ENCODE assay signal across 10 cellular contexts in the genomic region with DNA sequence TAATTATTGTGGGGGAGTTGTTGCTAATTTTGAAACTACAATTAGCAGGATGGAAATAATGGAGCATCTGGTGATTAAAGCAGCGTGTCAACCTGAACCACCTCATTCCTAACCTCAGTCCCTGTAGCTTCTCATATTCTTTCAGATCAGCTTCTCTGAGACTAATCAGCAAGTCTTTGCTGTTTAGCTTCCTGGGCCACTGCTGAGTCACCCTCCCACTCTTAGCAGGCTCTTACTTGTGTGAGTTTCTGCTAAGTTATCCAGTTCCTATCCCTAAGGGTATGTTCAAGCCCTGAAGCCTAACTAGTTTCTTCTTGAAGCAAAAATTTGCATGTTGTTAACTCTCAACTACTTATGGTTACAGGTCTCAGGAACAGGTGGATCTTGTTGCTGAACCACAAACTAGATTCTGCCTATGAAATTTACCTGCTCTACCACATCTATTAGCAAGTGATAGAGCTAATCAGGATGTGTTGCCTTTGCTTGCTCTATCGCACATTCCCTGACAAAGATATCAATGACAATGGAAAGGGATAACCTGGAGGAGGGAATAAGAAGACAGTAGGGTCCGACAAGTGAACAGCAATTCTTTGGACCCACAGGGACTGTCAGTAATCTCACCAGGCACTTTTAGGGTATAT.
DNase-seq lines count a peak whose midpoint lies in the region; ATAC-seq lines count a peak whose summit lies in the region.
"Had no signal": no experiment of that assay in that cellular context is flagged by ENCODE, and none has a peak within 500 bp of the region (broad histone marks: within the 10 kb centered on the region; RNA-seq: fewer than 3 reads in every experiment).

No MANE protein-coding gene starts in this region.

- no peak overlapping the region for H3K27ac Mint-ChIP-seq in activated CD8-positive, alpha-beta memory T cell treated with anti-CD3 and anti-CD28 coated beads, Interleukin-2, amount 10 ng/mL, durations not matched to agents 7 days and 5 days
- H3K27ac Mint-ChIP-seq in activated T-cell treated with anti-CD3 and anti-CD28 coated beads, Interleukin-2, amount 50 U/mL, for 72 hours: no peak overlapping the region

- no peaks in the 10 kb centered on the region for H3K9me3 Mint-ChIP-seq in activated CD8-positive, alpha-beta memory T cell treated with anti-CD3 and anti-CD28 coated beads, Interleukin-2, amount 10 ng/mL, durations not matched to agents 7 days and 5 days (ENCODE audit: low read depth)
- H3K9me3 Mint-ChIP-seq in activated T-cell treated with anti-CD3 and anti-CD28 coated beads, Interleukin-2, amount 50 U/mL, for 72 hours: peaks cover 0 to 2% of the 10 kb centered on the region in 2 donors

- no peak for ATAC-seq in activated CD8-positive, alpha-beta memory T cell treated with anti-CD3 and anti-CD28 coated beads, Interleukin-2, amount 10 ng/mL, durations not matched to agents 7 days and 5 days
- ATAC-seq in activated T-cell treated with anti-CD3 and anti-CD28 coated beads, Interleukin-2, amount 50 U/mL, for 72 hours (replicated peaks in 1 of 2): peak; percentile 77 to 90
- ATAC-seq: psoas muscle had no signal

- H3K27me3 Mint-ChIP-seq in activated CD8-positive, alpha-beta memory T cell treated with anti-CD3 and anti-CD28 coated beads, Interleukin-2, amount 10 ng/mL, durations not matched to agents 7 days and 5 days: peaks cover 3% of the 10 kb centered on the region
- no peaks in the 10 kb centered on the region for H3K27me3 Mint-ChIP-seq in activated T-cell treated with anti-CD3 and anti-CD28 coated beads, Interleukin-2, amount 50 U/mL, for 72 hours (ENCODE audit: low read depth)

- peaks cover 6% of the 10 kb centered on the region for H3K36me3 Mint-ChIP-seq in activated CD8-positive, alpha-beta memory T cell treated with anti-CD3 and anti-CD28 coated beads, Interleukin-2, amount 10 ng/mL, durations not matched to agents 7 days and 5 days
- no peaks in the 10 kb centered on the region for H3K36me3 Mint-ChIP-seq in activated T-cell treated with anti-CD3 and anti-CD28 coated beads, Interleukin-2, amount 50 U/mL, for 72 hours (ENCODE audit: insufficient read depth in 2 of 2)

- H3K4me1 Mint-ChIP-seq in activated CD8-positive, alpha-beta memory T cell treated with anti-CD3 and anti-CD28 coated beads, Interleukin-2, amount 10 ng/mL, durations not matched to agents 7 days and 5 days: no peaks in the 10 kb centered on the region
- peaks cover 19% of the 10 kb centered on the region for H3K4me1 Mint-ChIP-seq in activated T-cell treated with anti-CD3 and anti-CD28 coated beads, Interleukin-2, amount 50 U/mL, for 72 hours (ENCODE audit: low read depth)

- H3K4me3 Mint-ChIP-seq in activated CD8-positive, alpha-beta memory T cell treated with anti-CD3 and anti-CD28 coated beads, Interleukin-2, amount 10 ng/mL, durations not matched to agents 7 days and 5 days: no peak overlapping the region
- no peak overlapping the region for H3K4me3 Mint-ChIP-seq in activated T-cell treated with anti-CD3 and anti-CD28 coated beads, Interleukin-2, amount 50 U/mL, for 72 hours

- CTCF ChIA-PET in activated CD8-positive, alpha-beta memory T cell treated with anti-CD3 and anti-CD28 coated beads, Interleukin-2, amount 10 ng/mL, durations not matched to agents 7 days and 5 days (lab: Charles Lee): no interaction called here

- intact Hi-C loops in posterior vena cava (cut with DNase I): no loop called here

- peak; percentile 35 for DNase-seq in activated CD8-positive, alpha-beta memory T cell treated with anti-CD3 and anti-CD28 coated beads, Interleukin-2, amount 50 U/mL, for 24 hours (ENCODE audit: extremely low read depth)
- DNase-seq in activated CD8-positive, alpha-beta memory T cell treated with anti-CD3 and anti-CD28 coated beads, Interleukin-2, amount 10 ng/mL, durations not matched to agents 7 days and 5 days: no peak
- DNase-seq in activated T-cell treated with anti-CD3 and anti-CD28 coated beads, Interleukin-2, amount 50 U/mL, for 72 hours: peak; percentile 23 to 34
- DNase-seq in iris pigment epithelial cell (ENCODE audit: low read depth): peak; percentile 78
- DNase-seq in stimulated activated CD8-positive, alpha-beta memory T cell treated with anti-CD3 and anti-CD28 coated beads, Interleukin-7, amount 100 ng/mL, for 24 hours (ENCODE audit: low read depth): peak; percentile 17
- DNase-seq in NCI-H1092 treated with DMSO at 0.1 percent for 48 hours (lab: John Stamatoyannopoulos, UW): no peak
- no peak for DNase-seq in NCI-H146 (lab: John Stamatoyannopoulos, UW)
- DNase-seq in posterior vena cava (ENCODE audit: low spot score): no peak
- DNase-seq: psoas muscle, Right ventricle myocardium superior had no signal

Comparison
In these comparisons a context has a peak if more than half of its experiments do, and no peak if none do; other contexts are left out.
1. DNase-seq: peak in activated CD8-positive, alpha-beta memory T cell treated with anti-CD3 and anti-CD28 coated beads, Interleukin-2, amount 50 U/mL, for 24 hours (single experiment), activated T-cell treated with anti-CD3 and anti-CD28 coated beads, Interleukin-2, amount 50 U/mL, for 72 hours (2 of 2), iris pigment epithelial cell (single experiment) and stimulated activated CD8-positive, alpha-beta memory T cell treated with anti-CD3 and anti-CD28 coated beads, Interleukin-7, amount 100 ng/mL, for 24 hours (single experiment); none in activated CD8-positive, alpha-beta memory T cell treated with anti-CD3 and anti-CD28 coated beads, Interleukin-2, amount 10 ng/mL, durations not matched to agents 7 days and 5 days (single experiment), NCI-H1092 treated with DMSO at 0.1 percent for 48 hours (single experiment), NCI-H146 (single experiment) and posterior vena cava (single experiment).